2 cellular contexts compared by ENCODE assay signal in genomic region chr2:127674241-127675209, GRCh38.
TF ChIP-seq lines count a peak whose summit lies in the region.

No MANE protein-coding gene starts in this region.

TF ChIP-seq in WTC11, 78 proteins besides CTCF, POLR2A, EP300 and RAD21:
- TF ChIP-seq, protein P1, sequence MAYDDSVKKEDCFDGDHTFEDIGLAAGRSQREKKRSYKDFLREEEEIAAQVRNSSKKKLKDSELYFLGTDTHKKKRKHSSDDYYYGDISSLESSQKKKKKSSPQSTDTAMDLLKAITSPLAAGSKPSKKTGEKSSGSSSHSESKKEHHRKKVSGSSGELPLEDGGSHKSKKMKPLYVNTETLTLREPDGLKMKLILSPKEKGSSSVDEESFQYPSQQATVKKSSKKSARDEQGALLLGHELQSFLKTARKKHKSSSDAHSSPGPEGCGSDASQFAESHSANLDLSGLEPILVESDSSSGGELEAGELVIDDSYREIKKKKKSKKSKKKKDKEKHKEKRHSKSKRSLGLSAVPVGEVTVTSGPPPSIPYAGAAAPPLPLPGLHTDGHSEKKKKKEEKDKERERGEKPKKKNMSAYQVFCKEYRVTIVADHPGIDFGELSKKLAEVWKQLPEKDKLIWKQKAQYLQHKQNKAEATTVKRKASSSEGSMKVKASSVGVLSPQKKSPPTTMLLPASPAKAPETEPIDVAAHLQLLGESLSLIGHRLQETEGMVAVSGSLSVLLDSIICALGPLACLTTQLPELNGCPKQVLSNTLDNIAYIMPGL (CRISPR knock-in tag; IDR thresholded peaks at IDR 0.05) = peak; percentile 54; the same call in 1 of the 2 replicates
- TF ChIP-seq IRF2 (CRISPR knock-in tag; IDR thresholded peaks at IDR 0.05; ENCODE audit: borderline replicate concordance, low read depth) = no peak
- peak; percentile 49; the same call in 1 of the 2 replicates for TF ChIP-seq FOXP1 (CRISPR knock-in tag; IDR thresholded peaks at IDR 0.05; ENCODE audit: borderline replicate concordance)
- 0 out of 2 replicates have a peak, but pooled peaks have one; percentile 10 for TF ChIP-seq USF2 (CRISPR knock-in tag; IDR thresholded peaks at IDR 0.05)
- TF ChIP-seq, protein P2, sequence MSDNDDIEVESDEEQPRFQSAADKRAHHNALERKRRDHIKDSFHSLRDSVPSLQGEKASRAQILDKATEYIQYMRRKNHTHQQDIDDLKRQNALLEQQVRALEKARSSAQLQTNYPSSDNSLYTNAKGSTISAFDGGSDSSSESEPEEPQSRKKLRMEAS (CRISPR knock-in tag; IDR thresholded peaks at IDR 0.05) = 0 out of 2 replicates have a peak, but pooled peaks have one; percentile 41
- TF ChIP-seq SP1 (CRISPR knock-in tag; conservative IDR thresholded peaks at IDR 0.05) = no peak
- TF ChIP-seq FOXK1 (CRISPR knock-in tag; IDR thresholded peaks at IDR 0.05) = 0 out of 2 replicates have a peak, but pooled peaks have one; percentile 14
- TF ChIP-seq PRRX2 (CRISPR knock-in tag; IDR thresholded peaks at IDR 0.05) = no peak
- no peak for TF ChIP-seq NFE2L1 (CRISPR knock-in tag; IDR thresholded peaks at IDR 0.05)

TF ChIP-seq in endothelial cell of umbilical vein, 7 proteins besides CTCF, POLR2A, EP300 and RAD21 (continued from another document):
- TF ChIP-seq, protein P2 (IDR thresholded peaks at IDR 0.05; ENCODE audit: insufficient read depth, insufficient read length) = no peak
- TF ChIP-seq MYC (IDR thresholded peaks at IDR 0.05; ENCODE audit: low read depth, low read length) = no peak
- no peak for TF ChIP-seq FOS (IDR thresholded peaks at IDR 0.05; ENCODE audit: borderline replicate concordance, insufficient read depth, low read length)
- no peak for TF ChIP-seq JUN (IDR thresholded peaks at IDR 0.05; ENCODE audit: borderline replicate concordance, insufficient read depth, insufficient read length, low read depth)
TF ChIP-seq in endothelial cell of umbilical vein: peak in this region for 0.
